ENCODE assay signal across 20 cellular contexts in the genomic region with DNA sequence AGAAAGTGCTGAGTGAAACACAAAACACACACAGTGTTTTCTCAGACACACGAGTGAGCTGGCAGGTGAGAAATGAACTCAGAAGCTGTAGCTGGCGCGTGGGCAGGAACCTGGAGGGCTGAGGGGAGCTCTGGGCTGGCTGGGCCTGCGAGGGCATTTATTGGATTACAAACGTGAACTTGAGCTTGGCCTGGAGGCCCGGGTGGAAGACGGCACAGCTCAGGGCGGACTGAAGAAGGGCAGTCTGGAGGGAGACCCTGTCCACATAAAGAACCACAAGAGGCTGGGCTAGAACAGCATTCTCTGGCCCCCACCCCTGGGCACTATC. TPM values are rescaled to one million over a fixed set of nuclear protein-coding genes. Genes with fewer than 3 reads are reported as not detected.
DNase-seq lines count a peak whose midpoint lies in the region; ATAC-seq and TF ChIP-seq lines count a peak whose summit lies in the region.
"Had no signal": no experiment of that assay in that cellular context is flagged by ENCODE, and none has a peak within 500 bp of the region (broad histone marks: within the 10 kb centered on the region; RNA-seq: fewer than 3 reads in every experiment).

No MANE protein-coding gene starts in this region.

- no peak overlapping the region for H2AFZ ChIP-seq in hepatocyte

- H3K36me3 ChIP-seq in heart right ventricle (no peaks in the 10 kb centered on the region), hepatocyte (replicated peaks; ENCODE audit: insufficient read depth, low read depth) (no peaks in the 10 kb centered on the region)

- H3K9me2 ChIP-seq in hepatocyte (replicated peaks; ENCODE audit: insufficient read depth): no peaks in the 10 kb centered on the region

- 84 to 91% methylated on average over 8 of the region's 8 CpGs for WGBS in heart right ventricle, 2 donors
- WGBS in hepatocyte (ENCODE audit: low lambda C conversion rate, missing lambda C conversion rate): 79% methylated on average over 8 of the region's 8 CpGs

- H3K27ac ChIP-seq in heart right ventricle (no peak overlapping the region), hepatocyte (no peak overlapping the region), substantia nigra (ENCODE audit: low read depth, low read length, poor library complexity, severe bottlenecking) (no peak overlapping the region)
- H3K27ac ChIP-seq: KMS-11 had no signal

- H3K4me1 ChIP-seq in heart right ventricle (peaks cover 0 to 30% (median 13%) of the 10 kb centered on the region in 9 donors), hepatocyte (ENCODE audit: insufficient read depth) (peaks cover 4% of the 10 kb centered on the region)

- peaks cover 0 to 25% (median 0%) of the 10 kb centered on the region in 7 donors for H3K27me3 ChIP-seq in heart right ventricle
- H3K27me3 ChIP-seq in hepatocyte: no peaks in the 10 kb centered on the region

- H3K4me2 ChIP-seq in hepatocyte: no peak overlapping the region
- H3K4me2 ChIP-seq: KMS-11 had no signal

- no peak overlapping the region for H3K4me3 ChIP-seq in heart right ventricle
- no peak overlapping the region for H3K4me3 ChIP-seq in hepatocyte
- H3K4me3 ChIP-seq: SK-N-MC had no signal

- H4K20me1 ChIP-seq in hepatocyte (ENCODE audit: insufficient read depth, poor library complexity, severe bottlenecking): no peaks in the 10 kb centered on the region

- no peak for ATAC-seq in heart right ventricle
- ATAC-seq: HCT116 had no signal

- no peaks in the 10 kb centered on the region for H3K79me2 ChIP-seq in hepatocyte

- peaks cover 0 to 22% (median 0%) of the 10 kb centered on the region in 11 donors for H3K9me3 ChIP-seq in heart right ventricle
- H3K9me3 ChIP-seq in hepatocyte (ENCODE audit: low read depth): no peaks in the 10 kb centered on the region

- intact Hi-C loops in cardiac septum (cut with DNase I) (no loop called here), heart right ventricle (cut with DNase I) (no loop called here)

- TF ChIP-seq CTCF in heart right ventricle (IDR thresholded peaks at IDR 0.05): no peak
- no peak for TF ChIP-seq CTCF in hepatocyte (IDR thresholded peaks at IDR 0.05; ENCODE audit: poor library complexity)

- DNase-seq in cardiac septum (ENCODE audit: low spot score): peak; percentile 44
- no peak for DNase-seq in heart right ventricle
- DNase-seq in hepatocyte (ENCODE audit: low spot score): peak; percentile 3
- DNase-seq in retina: peak; percentile 40
- DNase-seq in NCI-H2107 (lab: John Stamatoyannopoulos, UW): no peak
- no peak for DNase-seq in NCI-H1694 (lab: John Stamatoyannopoulos, UW)
- no peak for DNase-seq in substantia nigra (lab: John Stamatoyannopoulos, UW)
- DNase-seq: EL, GF-D8, NCI-H1105, NCI-H146, NCI-H2029 treated with DMSO at 0.1 percent for 48 hours, NCI-H2171, NCI-H345, NCI-H524 treated with DMSO at 0.1 percent for 48 hours, OCI-M1, SHP77 treated with DMSO at 0.1 percent for 48 hours had no signal

RNA-seq across cellular contexts. Expression of a gene that starts 52.1 kb away (rescaled TPM):
- total RNA-seq in cardiac septum (13.7 TPM), heart right ventricle (10 to 100 TPM; 11.8 to 21.2 (median 13.5) TPM), hepatocyte (9.9 and 16.0 TPM in 2 replicates)
- polyA plus RNA-seq in heart right ventricle (10 to 100 TPM in 1 of 2 donors, 1 to 10 TPM in 1; 7.4 to 17.3 TPM), hepatocyte (17.3 and 19.4 TPM in 2 replicates)

Comparison
In these comparisons a context has a peak if more than half of its experiments do, and no peak if none do; other contexts are left out.
1. DNase-seq: peak in cardiac septum (single experiment), hepatocyte (single experiment) and retina (single experiment); none in heart right ventricle (0 of 2), NCI-H2107 (single experiment), NCI-H1694 (single experiment) and substantia nigra (0 of 49).